ENCODE assay signal across 15 cellular contexts in the genomic region with DNA sequence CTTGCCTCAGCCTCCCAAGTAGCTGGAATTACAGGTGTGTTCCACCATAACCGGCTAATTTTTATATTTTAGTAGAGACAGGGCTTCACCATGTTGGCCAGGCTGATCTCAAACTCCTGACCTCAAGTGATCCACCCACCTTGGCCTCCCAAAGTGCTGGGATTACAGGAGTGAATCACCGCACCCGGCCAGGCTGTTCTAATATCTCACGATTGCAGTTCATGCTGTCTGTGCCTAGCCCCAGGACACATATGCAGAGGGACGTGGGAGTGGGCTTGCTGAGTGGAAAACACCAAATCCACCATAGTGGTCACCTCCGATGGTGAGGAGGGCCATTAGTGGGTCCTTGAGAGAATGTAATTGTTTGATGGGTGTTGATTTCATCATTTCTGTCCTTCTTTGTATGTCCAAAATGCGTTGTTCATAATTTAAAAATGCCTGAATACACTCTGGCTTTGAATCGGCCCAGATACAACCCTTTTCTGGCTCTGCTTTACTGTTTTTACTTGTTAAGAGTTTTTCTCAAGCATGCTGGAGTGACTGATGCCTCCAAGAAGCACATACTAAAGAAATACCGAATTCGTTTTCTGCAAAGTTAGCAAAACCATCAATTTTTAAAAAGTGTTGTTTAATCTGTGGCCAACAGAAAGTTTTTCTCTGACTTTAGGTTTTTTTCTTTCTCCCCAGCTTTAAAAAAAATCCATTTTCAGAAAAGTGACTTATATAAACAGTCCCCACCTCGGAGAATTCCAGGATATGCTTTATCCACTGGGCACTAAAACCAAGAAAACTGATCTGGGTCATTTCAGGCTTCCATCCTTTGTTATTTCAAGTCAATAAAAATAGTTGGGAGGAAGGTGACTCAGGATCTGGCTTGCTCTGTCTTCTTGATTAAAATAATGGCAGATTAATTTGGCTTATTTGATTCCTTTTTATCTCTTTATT. TPM values are rescaled to one million over a fixed set of nuclear protein-coding genes. Genes with fewer than 3 reads are reported as not detected.
DNase-seq lines count a peak whose midpoint lies in the region; ATAC-seq and TF ChIP-seq lines count a peak whose summit lies in the region.
"Had no signal": no experiment of that assay in that cellular context is flagged by ENCODE, and none has a peak within 500 bp of the region (broad histone marks: within the 10 kb centered on the region; RNA-seq: fewer than 3 reads in every experiment).

No MANE protein-coding gene starts in this region.

- H3K9ac ChIP-seq in skeletal muscle tissue (ENCODE audit: low read depth in 1 of 3, low read length in 3 of 3) = peak overlapping the region in 2 of 3 donors; percentile 24 to 55

- no peaks in the 10 kb centered on the region for H3K9me3 ChIP-seq in left lung
- no peaks in the 10 kb centered on the region for H3K9me3 ChIP-seq in skeletal muscle tissue (ENCODE audit: control insufficient read depth in 3 of 3, low read length in 3 of 3)
- no peaks in the 10 kb centered on the region for H3K9me3 ChIP-seq in tibial artery
- H3K9me3 ChIP-seq in SJCRH30 (replicated peaks) = no peaks in the 10 kb centered on the region

- intact Hi-C loops in left lung (cut with DNase I) (no loop called here), tibial artery (cut with DNase I; ENCODE audit: low total_unique reads) (no loop called here)

- peak; percentile 44 for DNase-seq in HT1080 (ENCODE audit: low read depth)
- DNase-seq in cardiac fibroblast (ENCODE audit: low read depth in 2 of 2) = peak; percentile 24 to 42
- no peak for DNase-seq in left lung
- DNase-seq in tibial artery = no peak
- DNase-seq in SJCRH30 = no peak
- DNase-seq in germinal center (ENCODE audit: low spot score) = no peak
- DNase-seq: activated CD8-positive, alpha-beta memory T cell treated with anti-CD3 and anti-CD28 coated beads, Interleukin-2, amount 50 U/mL, for 4 hours; activated naive CD4-positive, alpha-beta T cell treated with anti-CD3 and anti-CD28 coated beads, Interleukin-2, amount 50 U/mL, for 16 hours; central memory CD4-positive, alpha-beta T cell; glutamatergic neuron; NCI-H1105; nucleus accumbens; stimulated activated naive CD4-positive, alpha-beta T cell treated with Interleukin-2 at 50 U/mL for 16 hours had no signal

- ATAC-seq in left lung = peak; percentile 49
- no peak for ATAC-seq in HG02852 (IDR thresholded peaks at IDR 0.05; ENCODE audit: unreplicated experiment)

- TF ChIP-seq CTCF in cardiac fibroblast (IDR thresholded peaks at IDR 0.05; ENCODE audit: low read depth, low read length) = no peak
- TF ChIP-seq CTCF in left lung (IDR thresholded peaks at IDR 0.05) = no peak
- TF ChIP-seq CTCF in tibial artery (IDR thresholded peaks at IDR 0.05) = no peak

- H3K27ac ChIP-seq in left lung = peak overlapping the region; percentile 13 to 88
- peak overlapping the region; percentile 91 for H3K27ac ChIP-seq in skeletal muscle tissue (ENCODE audit: low read depth, low read length)
- no peak overlapping the region for H3K27ac ChIP-seq in tibial artery
- H3K27ac ChIP-seq in SJCRH30 = no peak overlapping the region

- peaks cover 0 to 25% of the 10 kb centered on the region in 2 donors for H3K4me1 ChIP-seq in left lung
- peaks cover 13 to 35% (median 18%) of the 10 kb centered on the region in 3 donors for H3K4me1 ChIP-seq in skeletal muscle tissue (ENCODE audit: control insufficient read depth in 3 of 3, insufficient read depth in 3 of 3, low read length in 3 of 3)
- H3K4me1 ChIP-seq in tibial artery = peaks cover 0 to 11% (median 0%) of the 10 kb centered on the region in 4 donors
- H3K4me1 ChIP-seq in SJCRH30 = no peaks in the 10 kb centered on the region

- H3K4me3 ChIP-seq in cardiac fibroblast (replicated peaks in 1 of 2; ENCODE audit: low read depth in 2 of 2, low read length in 2 of 2) (no peak overlapping the region), left lung (no peak overlapping the region), skeletal muscle tissue (ENCODE audit: low read length in 3 of 3) (no peak overlapping the region), tibial artery (no peak overlapping the region), SJCRH30 (no peak overlapping the region)

- H3K27me3 ChIP-seq in left lung = no peaks in the 10 kb centered on the region
- H3K27me3 ChIP-seq in skeletal muscle tissue (ENCODE audit: control insufficient read depth in 3 of 3, insufficient read depth in 3 of 3, low read length in 3 of 3) = no peaks in the 10 kb centered on the region
- no peaks in the 10 kb centered on the region for H3K27me3 ChIP-seq in tibial artery
- no peaks in the 10 kb centered on the region for H3K27me3 ChIP-seq in SJCRH30

- H3K36me3 ChIP-seq in left lung = no peaks in the 10 kb centered on the region
- H3K36me3 ChIP-seq in skeletal muscle tissue (ENCODE audit: control insufficient read depth in 3 of 3, insufficient read depth in 3 of 3, low read length in 3 of 3) = no peaks in the 10 kb centered on the region
- H3K36me3 ChIP-seq in tibial artery = no peaks in the 10 kb centered on the region
- H3K36me3 ChIP-seq in SJCRH30 = no peaks in the 10 kb centered on the region

RNA-seq across cellular contexts. Expression of gene RALGAPA2, which starts 18.8 kb away (rescaled TPM):
- total RNA-seq in HT1080 (2014; rRNA removed; shearing (Covaris generic)) = 3.3 and 3.7 TPM in 2 replicates
- polyA plus RNA-seq in HT1080 (2015; cell fraction: cytosol; rRNA removed) = 2.8 and 5.8 TPM in 2 replicates
- 10.2 and 12.8 TPM in 2 replicates for polyA plus RNA-seq in HT1080 (2015; cell fraction: nucleus; rRNA removed)
- 10 to 100 TPM; 55.4 to 79.8 TPM for total RNA-seq in left lung
- total RNA-seq in skeletal muscle tissue = 15.7 TPM
- total RNA-seq in SJCRH30 (2014; rRNA removed; shearing (Covaris generic)) = 23.0 and 25.1 TPM in 2 replicates

Comparison
In these comparisons a context has a peak if more than half of its experiments do, and no peak if none do; other contexts are left out.
1. DNase-seq: peak in HT1080 (single experiment) and cardiac fibroblast (2 of 2); none in left lung (0 of 2), tibial artery (0 of 2), SJCRH30 (0 of 2) and germinal center (single experiment).
2. H3K27ac ChIP-seq: peak in left lung (2 of 2) and skeletal muscle tissue (single experiment); none in tibial artery (0 of 2) and SJCRH30 (single experiment).